8 cellular contexts compared by ENCODE assay signal in genomic region chr9:96784021-96784420, GRCh38.
"Had no signal": no experiment of that assay in that cellular context is flagged by ENCODE, and none has a peak within 500 bp of the region (broad histone marks: within the 10 kb centered on the region; RNA-seq: fewer than 3 reads in every experiment).

No MANE protein-coding gene starts in this region.

- ATAC-seq: GM12878 had no signal

- H3K4me3 ChIP-seq: GM12878 had no signal

- DNase-seq: GDM1, GF-D8 had no signal

- FAIRE-seq: G401.6, GM12878, GM12891, GM12892, GM18507, GM19239 had no signal
